In the genomic region with DNA sequence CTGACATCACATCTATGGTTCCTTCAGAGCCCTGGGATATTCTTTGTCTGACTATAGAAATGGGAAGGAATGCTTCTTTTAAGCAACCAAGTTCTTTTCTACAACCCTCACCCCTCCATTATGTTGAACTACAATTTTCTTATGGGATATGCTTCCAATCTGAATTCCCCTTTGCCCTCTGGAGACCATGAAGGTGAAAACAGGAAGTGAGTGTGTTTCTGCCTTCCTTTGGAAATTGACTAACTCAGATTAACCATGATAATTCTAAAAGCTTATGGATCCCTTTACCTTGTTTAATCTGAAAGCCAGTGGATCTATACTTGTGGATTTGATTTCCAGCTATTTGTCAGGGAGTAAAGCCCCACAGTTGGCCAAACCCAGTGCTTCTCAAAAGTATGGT, we compare ENCODE assay signal across 6 cellular contexts.
"Had no signal": no experiment of that assay in that cellular context is flagged by ENCODE, and none has a peak within 500 bp of the region (broad histone marks: within the 10 kb centered on the region; RNA-seq: fewer than 3 reads in every experiment).

No MANE protein-coding gene starts in this region.

- DNase-seq: IMR-90, KBM-7, KG1 had no signal

- ATAC-seq: HepG2 had no signal

- FAIRE-seq: HepG2, HTR-8/SVneo had no signal

- H3K27ac ChIP-seq: HL-60 had no signal
